ENCODE assay signal across 25 cellular contexts in genomic region chr3:138600341-138600740, GRCh38. TPM values are rescaled to one million over a fixed set of nuclear protein-coding genes. Genes with fewer than 3 reads are reported as not detected.
DNase-seq lines count a peak whose midpoint lies in the region; ATAC-seq and TF ChIP-seq lines count a peak whose summit lies in the region.
"Had no signal": no experiment of that assay in that cellular context is flagged by ENCODE, and none has a peak within 500 bp of the region (broad histone marks: within the 10 kb centered on the region; RNA-seq: fewer than 3 reads in every experiment).

No MANE protein-coding gene starts in this region.

- DNase-seq in Ammon's horn (ENCODE audit: low spot score) (peak; percentile 22), MG63 (peak; percentile 84), mammary epithelial cell (no peak), prostate gland (ENCODE audit: low spot score) (peak; percentile 63), Right ventricle myocardium inferior (ENCODE audit: missing footprints) (no peak), trophoblast cell (no peak)
- DNase-seq: ACHN; activated CD4-positive, alpha-beta T cell treated with anti-CD3 and anti-CD28 coated beads for 36 hours; activated gamma-delta T cell treated with Interleukin-2 at 50 U/mL for 16 hours; activated T-cell treated with anti-CD3 and anti-CD28 coated beads, Interleukin-2, amount 50 U/mL, for 24 hours; endodermal cell; esophagus squamous epithelium; KBM-7; kidney glomerular epithelial cell; MV-4-11; NCI-H187; NCI-H69; psoas muscle; stimulated activated CD4-positive, alpha-beta T cell treated with anti-CD3 and anti-CD28 coated beads, Interleukin-2, amount 100 ng/mL, for 24 hours had no signal

- H3K14ac ChIP-seq in trophoblast cell (ENCODE audit: low read length): no peak overlapping the region

- no peak overlapping the region for H3K4me3 ChIP-seq in MG63
- H3K4me3 ChIP-seq in mammary epithelial cell (replicated peaks in 1 of 3; ENCODE audit: insufficient read depth in 1 of 3, low read depth in 2 of 3, low read length in 3 of 3): no peak overlapping the region
- no peak overlapping the region for H3K4me3 ChIP-seq in prostate gland
- H3K4me3 ChIP-seq in trophoblast cell (ENCODE audit: low read depth, low read length): no peak overlapping the region
- H3K4me3 ChIP-seq: cardiac muscle cell, esophagus squamous epithelium, lung, psoas muscle, skin epidermis had no signal

- no peaks in the 10 kb centered on the region for H3K79me1 ChIP-seq in trophoblast cell (ENCODE audit: low read length)

- H2BK12ac ChIP-seq in trophoblast cell (ENCODE audit: low read length): no peak overlapping the region

- no peak overlapping the region for H2AK5ac ChIP-seq in trophoblast cell (ENCODE audit: low read length)

- H3K4me1 ChIP-seq in mammary epithelial cell (ENCODE audit: insufficient read depth, low read length): no peaks in the 10 kb centered on the region
- no peaks in the 10 kb centered on the region for H3K4me1 ChIP-seq in prostate gland (replicated peaks)
- no peaks in the 10 kb centered on the region for H3K4me1 ChIP-seq in trophoblast cell (ENCODE audit: control insufficient read depth in 1 of 2, insufficient read depth in 2 of 2, low read length in 2 of 2)
- H3K4me1 ChIP-seq: psoas muscle had no signal

- no peaks in the 10 kb centered on the region for H3K79me2 ChIP-seq in mammary epithelial cell (ENCODE audit: insufficient read depth, low read length)
- no peaks in the 10 kb centered on the region for H3K79me2 ChIP-seq in trophoblast cell (ENCODE audit: control insufficient read depth, insufficient read depth, low read length, poor library complexity)

- TF ChIP-seq CTCF in mammary epithelial cell (conservative IDR thresholded peaks at IDR 0.05 in 1 of 2, IDR thresholded peaks at IDR 0.05 in 1 of 2; ENCODE audit: extremely low read depth in 1 of 2, insufficient read depth in 1 of 2, low read depth in 1 of 2, low read length in 2 of 2) (no peak), prostate gland (IDR thresholded peaks at IDR 0.05) (no peak)

- BruUV-seq in mammary epithelial cell (replicated peaks; lab: Mats Ljungman, UMichigan): no TSS peak

- TF ChIP-seq POLR2A in prostate gland (IDR thresholded peaks at IDR 0.05): no peak

- in situ Hi-C loops in mammary epithelial cell (cut with MboI; ENCODE audit: low sequenced_read_pairs in 2 of 2): no loop called here

- H3K4me2 ChIP-seq in mammary epithelial cell (ENCODE audit: insufficient read depth, low read depth, low read length): no peak overlapping the region
- H3K4me2 ChIP-seq in trophoblast cell (ENCODE audit: low read length): no peak overlapping the region

- no peak overlapping the region for H4K12ac ChIP-seq in trophoblast cell (ENCODE audit: low read depth, low read length)

- no peak overlapping the region for H2BK5ac ChIP-seq in trophoblast cell (ENCODE audit: low read depth, low read length, poor library complexity)

- no peaks in the 10 kb centered on the region for H4K20me1 ChIP-seq in mammary epithelial cell (ENCODE audit: insufficient read depth, low read length)

- no peak overlapping the region for H2BK120ac ChIP-seq in trophoblast cell (ENCODE audit: insufficient read depth, low read length, poor library complexity)

- H3K27me3 ChIP-seq in MG63 (no peaks in the 10 kb centered on the region), mammary epithelial cell (ENCODE audit: insufficient read depth, low read length) (no peaks in the 10 kb centered on the region), prostate gland (replicated peaks; ENCODE audit: insufficient read depth) (no peaks in the 10 kb centered on the region), trophoblast cell (ENCODE audit: insufficient read depth, low read length) (no peaks in the 10 kb centered on the region)
- H3K27me3 ChIP-seq: cardiac muscle cell, esophagus squamous epithelium had no signal

- H3K9ac ChIP-seq in mammary epithelial cell (ENCODE audit: insufficient read depth, low read length) (no peak overlapping the region), trophoblast cell (ENCODE audit: low read length) (no peak overlapping the region)

- 22% methylated on average over 4 of the region's 4 CpGs for WGBS in mammary epithelial cell (ENCODE audit: low coverage, missing lambda C conversion rate)
- 49% methylated on average over 4 of the region's 4 CpGs for WGBS in prostate gland
- no CpG with 5 or more reads among the region's 4 CpGs for WGBS in trophoblast cell (ENCODE audit: extremely low coverage, insufficient coverage, insufficient read length)

- H3K36me3 ChIP-seq in MG63 (no peaks in the 10 kb centered on the region), mammary epithelial cell (ENCODE audit: insufficient read depth, low read length) (no peaks in the 10 kb centered on the region), prostate gland (no peaks in the 10 kb centered on the region), trophoblast cell (ENCODE audit: control insufficient read depth in 1 of 2, insufficient read depth in 2 of 2, low read length in 2 of 2) (no peaks in the 10 kb centered on the region)
- H3K36me3 ChIP-seq: cardiac muscle cell, esophagus squamous epithelium, neutrophil had no signal

- no peak for ATAC-seq in HG03097 (IDR thresholded peaks at IDR 0.05; ENCODE audit: low FRiP score, unreplicated experiment)
- ATAC-seq in Right ventricle myocardium inferior: no peak
- no peak for ATAC-seq in HG02571 (IDR thresholded peaks at IDR 0.05; ENCODE audit: unreplicated experiment)
- ATAC-seq: activated CD4-positive, alpha-beta T cell treated with anti-CD3 and anti-CD28 coated beads for 36 hours; psoas muscle had no signal

- H4K8ac ChIP-seq in trophoblast cell (ENCODE audit: low read depth, low read length): no peak overlapping the region

- H3K4ac ChIP-seq in trophoblast cell (ENCODE audit: low read depth, low read length): no peak overlapping the region

- no peak overlapping the region for H3K18ac ChIP-seq in trophoblast cell (ENCODE audit: low read length)

- no peak overlapping the region for H4K91ac ChIP-seq in trophoblast cell (ENCODE audit: low read depth, low read length)

- H2AFZ ChIP-seq in mammary epithelial cell (ENCODE audit: low read depth, low read length) (peak overlapping the region; percentile 75), trophoblast cell (ENCODE audit: insufficient read depth, low read length, poor library complexity) (no peak overlapping the region)

- intact Hi-C loops in mammary epithelial cell (cut with micrococcal nuclease) (no loop called here), prostate gland (cut with DNase I) (no loop called here), Right ventricle myocardium inferior (cut with DNase I) (no loop called here)

- no peak overlapping the region for H3K23ac ChIP-seq in trophoblast cell (ENCODE audit: low read length)

- dilution Hi-C loops in mammary epithelial cell (cut with HindIII; ENCODE audit: low sequenced_read_pairs): no loop called here

- H3K27ac ChIP-seq in mammary epithelial cell (ENCODE audit: insufficient read depth, low read depth, low read length): no peak overlapping the region
- no peak overlapping the region for H3K27ac ChIP-seq in prostate gland
- no peak overlapping the region for H3K27ac ChIP-seq in trophoblast cell (ENCODE audit: low read depth, low read length)
- H3K27ac ChIP-seq: cardiac muscle cell, esophagus squamous epithelium, neutrophil, psoas muscle had no signal

- H3K9me3 ChIP-seq in MG63: peaks cover 17% of the 10 kb centered on the region
- no peaks in the 10 kb centered on the region for H3K9me3 ChIP-seq in mammary epithelial cell (replicated peaks; ENCODE audit: insufficient read depth, low read length)
- H3K9me3 ChIP-seq in prostate gland: no peaks in the 10 kb centered on the region
- H3K9me3 ChIP-seq in trophoblast cell (ENCODE audit: insufficient read depth, low read depth, low read length): peaks cover 6% of the 10 kb centered on the region
- H3K9me3 ChIP-seq: neutrophil, psoas muscle had no signal

- CTCF ChIA-PET in mammary epithelial cell (lab: Charles Lee; ENCODE audit: low non-redundant PET): no interaction called here

RNA-seq across cellular contexts. Expression of gene CEP70, which starts 6.3 kb away (rescaled TPM):
- 2.9 and 7.0 TPM in 2 replicates for total RNA-seq in MG63 (2014; rRNA removed; shearing (Covaris generic); ENCODE audit: low replicate concordance)
- total RNA-seq in mammary epithelial cell (10 to 100 TPM; 18.7 to 19.5 TPM), prostate gland (10 to 100 TPM; 24.1 to 38.0 TPM), Right ventricle myocardium inferior (21.6 TPM)
- polyA plus RNA-seq in mammary epithelial cell: 5.3 TPM
- 1.3 TPM for polyA minus RNA-seq in mammary epithelial cell
- 12.2 and 13.4 TPM in 2 replicates for polyA plus RNA-seq in trophoblast cell (2013)

RNA-seq across cellular contexts. Expression of gene FAIM, which starts 8.2 kb away (rescaled TPM):
- total RNA-seq in MG63 (2014; rRNA removed; shearing (Covaris generic); ENCODE audit: low replicate concordance): 38.3 and 51.8 TPM in 2 replicates
- 10 to 100 TPM in 1 of 2 donors, 1 to 10 TPM in 1; 9.7 to 18.2 TPM for total RNA-seq in mammary epithelial cell
- 4.4 TPM for polyA plus RNA-seq in mammary epithelial cell
- polyA minus RNA-seq in mammary epithelial cell: 3.3 TPM
- 10 to 100 TPM; 11.5 to 18.9 TPM for total RNA-seq in prostate gland
- 3.7 TPM for total RNA-seq in Right ventricle myocardium inferior
- polyA plus RNA-seq in trophoblast cell (2013): 8.2 and 9.0 TPM in 2 replicates

Comparison
In these comparisons a context has a peak if more than half of its experiments do, and no peak if none do; other contexts are left out.
1. DNase-seq: peak in Ammon's horn (single experiment), MG63 (single experiment) and prostate gland (single experiment); none in mammary epithelial cell (single experiment), Right ventricle myocardium inferior (single experiment) and trophoblast cell (0 of 2).